Comparison of ENCODE assay signal across 12 cellular contexts in genomic region chr6:27161603-27161945, GRCh38.
DNase-seq lines count a peak whose midpoint lies in the region; TF ChIP-seq lines count a peak whose summit lies in the region.
"Had no signal": no experiment of that assay in that cellular context is flagged by ENCODE, and none has a peak within 500 bp of the region (broad histone marks: within the 10 kb centered on the region; RNA-seq: fewer than 3 reads in every experiment).

No MANE protein-coding gene starts in this region.

- no peaks in the 10 kb centered on the region for H3K27me3 Mint-ChIP-seq in activated CD4-positive, alpha-beta memory T cell treated with anti-CD3 and anti-CD28 coated beads for 36 hours
- no peaks in the 10 kb centered on the region for H3K27me3 Mint-ChIP-seq in activated CD4-positive, alpha-beta memory T cell treated with anti-CD3 and anti-CD28 coated beads, Interleukin-2, amount 10 ng/mL, durations not matched to agents 7 days and 5 days
- H3K27me3 Mint-ChIP-seq in activated naive CD8-positive, alpha-beta T cell: no peaks in the 10 kb centered on the region
- peaks cover 33% of the 10 kb centered on the region for H3K27me3 Mint-ChIP-seq in neural crest cell (ENCODE audit: low read depth)

- H3K4me1 ChIP-seq in HUES48 (ENCODE audit: control insufficient read depth, insufficient read depth, low read length): peaks cover 13% of the 10 kb centered on the region

- no peaks in the 10 kb centered on the region for H3K36me3 ChIP-seq in HUES48 (ENCODE audit: control insufficient read depth, insufficient read depth, low read length)
- H3K36me3 ChIP-seq: suprapubic skin had no signal

- no peak overlapping the region for H3K9ac ChIP-seq in HUES48 (ENCODE audit: low read depth, low read length)

- intact Hi-C loops in activated CD4-positive, alpha-beta memory T cell treated with anti-CD3 and anti-CD28 coated beads for 36 hours (cut with micrococcal nuclease): loop anchor here (2.0 to 10.0 kb wide), 3 partner anchors 151 to 591 kb away; partner anchors contain the start of gene POM121L2

- no peak overlapping the region for H3K4me3 Mint-ChIP-seq in activated CD4-positive, alpha-beta memory T cell treated with anti-CD3 and anti-CD28 coated beads for 36 hours
- no peak overlapping the region for H3K4me3 Mint-ChIP-seq in activated CD4-positive, alpha-beta memory T cell treated with anti-CD3 and anti-CD28 coated beads, Interleukin-2, amount 10 ng/mL, durations not matched to agents 7 days and 5 days
- H3K4me3 Mint-ChIP-seq in activated naive CD8-positive, alpha-beta T cell: peak overlapping the region; percentile 33
- H3K4me3 Mint-ChIP-seq in neural crest cell: peak overlapping the region; percentile 8

- no peaks in the 10 kb centered on the region for H3K27me3 ChIP-seq in HUES48 (ENCODE audit: control insufficient read depth, insufficient read depth, low read length)
- H3K27me3 ChIP-seq: dorsolateral prefrontal cortex, suprapubic skin had no signal

- peak overlapping the region; percentile 15; the same call in 1 of the 2 replicates for H3K4me3 ChIP-seq in HUES48 (ENCODE audit: low read depth, low read length)
- H3K4me3 ChIP-seq: lung, skin epidermis, suprapubic skin had no signal

- H3K27ac Mint-ChIP-seq in activated CD4-positive, alpha-beta memory T cell treated with anti-CD3 and anti-CD28 coated beads for 36 hours: peak overlapping the region; percentile 64
- no peak overlapping the region for H3K27ac Mint-ChIP-seq in activated CD4-positive, alpha-beta memory T cell treated with anti-CD3 and anti-CD28 coated beads, Interleukin-2, amount 10 ng/mL, durations not matched to agents 7 days and 5 days
- peak overlapping the region; percentile 64 for H3K27ac Mint-ChIP-seq in activated naive CD8-positive, alpha-beta T cell
- peak overlapping the region; percentile 27 for H3K27ac Mint-ChIP-seq in neural crest cell (ENCODE audit: unreplicated experiment)

- no peak for TF ChIP-seq CTCF in neural crest cell (conservative IDR thresholded peaks at IDR 0.05)

- H3K9me3 Mint-ChIP-seq in activated CD4-positive, alpha-beta memory T cell treated with anti-CD3 and anti-CD28 coated beads for 36 hours: no peaks in the 10 kb centered on the region
- no peaks in the 10 kb centered on the region for H3K9me3 Mint-ChIP-seq in activated CD4-positive, alpha-beta memory T cell treated with anti-CD3 and anti-CD28 coated beads, Interleukin-2, amount 10 ng/mL, durations not matched to agents 7 days and 5 days
- no peaks in the 10 kb centered on the region for H3K9me3 Mint-ChIP-seq in activated naive CD8-positive, alpha-beta T cell (ENCODE audit: low read depth)
- H3K9me3 Mint-ChIP-seq in neural crest cell: peaks cover 5% of the 10 kb centered on the region

- CTCF ChIA-PET in activated CD4-positive, alpha-beta memory T cell treated with anti-CD3 and anti-CD28 coated beads for 36 hours (lab: Charles Lee): interaction anchor here (0.8 to 3.9 kb wide), 10 partner anchors 16 to 734 kb away, joined by 3 to 19 read pairs (median 6); a partner anchor contains a TSS
- CTCF ChIA-PET in activated CD4-positive, alpha-beta memory T cell treated with anti-CD3 and anti-CD28 coated beads, Interleukin-2, amount 10 ng/mL, durations not matched to agents 7 days and 5 days (lab: Charles Lee): interaction anchor here (1.0 to 4.3 kb wide), 4 partner anchors 14 to 634 kb away, joined by 6 to 22 read pairs (median 11); no protein-coding TSS in a partner anchor

- no peaks in the 10 kb centered on the region for H3K36me3 Mint-ChIP-seq in activated CD4-positive, alpha-beta memory T cell treated with anti-CD3 and anti-CD28 coated beads for 36 hours
- H3K36me3 Mint-ChIP-seq in activated CD4-positive, alpha-beta memory T cell treated with anti-CD3 and anti-CD28 coated beads, Interleukin-2, amount 10 ng/mL, durations not matched to agents 7 days and 5 days (ENCODE audit: low read depth): no peaks in the 10 kb centered on the region
- H3K36me3 Mint-ChIP-seq in activated naive CD8-positive, alpha-beta T cell: no peaks in the 10 kb centered on the region
- no peaks in the 10 kb centered on the region for H3K36me3 Mint-ChIP-seq in neural crest cell (ENCODE audit: low read depth)

- POLR2A ChIA-PET in activated CD4-positive, alpha-beta memory T cell treated with anti-CD3 and anti-CD28 coated beads for 36 hours (lab: Charles Lee): interaction anchor here (1.1 kb wide), 1 partner anchor 28 kb away, joined by 3 read pairs; no protein-coding TSS in a partner anchor
- POLR2A ChIA-PET in activated CD4-positive, alpha-beta memory T cell treated with anti-CD3 and anti-CD28 coated beads, Interleukin-2, amount 10 ng/mL, durations not matched to agents 7 days and 5 days (lab: Charles Lee): interaction anchor here (1.0 to 4.1 kb wide), 5 partner anchors 15 to 732 kb away, joined by 3 to 47 read pairs (median 5); a partner anchor contains a TSS

- DNase-seq in activated CD4-positive, alpha-beta memory T cell treated with anti-CD3 and anti-CD28 coated beads for 36 hours: no peak
- no peak for DNase-seq in activated CD4-positive, alpha-beta memory T cell treated with anti-CD3 and anti-CD28 coated beads, Interleukin-2, amount 10 ng/mL, durations not matched to agents 7 days and 5 days
- no peak for DNase-seq in neural crest cell (ENCODE audit: low read depth, low spot score)
- no peak for DNase-seq in SHP77 treated with DMSO at 0.1 percent for 48 hours (lab: John Stamatoyannopoulos, UW)
- DNase-seq in NCI-H187 (lab: John Stamatoyannopoulos, UW): no peak
- DNase-seq in globus pallidus (ENCODE audit: low spot score): no peak

- no peaks in the 10 kb centered on the region for H3K9me3 ChIP-seq in HUES48 (ENCODE audit: control insufficient read depth, insufficient read depth, low read length)
- H3K9me3 ChIP-seq: suprapubic skin had no signal

- peaks cover 29% of the 10 kb centered on the region for H3K4me1 Mint-ChIP-seq in activated CD4-positive, alpha-beta memory T cell treated with anti-CD3 and anti-CD28 coated beads for 36 hours (ENCODE audit: low read depth)
- peaks cover 30% of the 10 kb centered on the region for H3K4me1 Mint-ChIP-seq in activated CD4-positive, alpha-beta memory T cell treated with anti-CD3 and anti-CD28 coated beads, Interleukin-2, amount 10 ng/mL, durations not matched to agents 7 days and 5 days
- H3K4me1 Mint-ChIP-seq in activated naive CD8-positive, alpha-beta T cell (ENCODE audit: low read depth): peaks cover 26% of the 10 kb centered on the region
- peaks cover 26% of the 10 kb centered on the region for H3K4me1 Mint-ChIP-seq in neural crest cell

- H3K27ac ChIP-seq in HUES48 (ENCODE audit: low read depth, low read length): peak overlapping the region; percentile 82
- H3K27ac ChIP-seq: skin epidermis, suprapubic skin had no signal

Comparison
In these comparisons a context has a peak if more than half of its experiments do, and no peak if none do; other contexts are left out.
1. H3K4me3 Mint-ChIP-seq: peak in activated naive CD8-positive, alpha-beta T cell (single experiment) and neural crest cell (single experiment); none in activated CD4-positive, alpha-beta memory T cell treated with anti-CD3 and anti-CD28 coated beads for 36 hours (single experiment) and activated CD4-positive, alpha-beta memory T cell treated with anti-CD3 and anti-CD28 coated beads, Interleukin-2, amount 10 ng/mL, durations not matched to agents 7 days and 5 days (single experiment).